8 cellular contexts compared by ENCODE assay signal in the genomic region with DNA sequence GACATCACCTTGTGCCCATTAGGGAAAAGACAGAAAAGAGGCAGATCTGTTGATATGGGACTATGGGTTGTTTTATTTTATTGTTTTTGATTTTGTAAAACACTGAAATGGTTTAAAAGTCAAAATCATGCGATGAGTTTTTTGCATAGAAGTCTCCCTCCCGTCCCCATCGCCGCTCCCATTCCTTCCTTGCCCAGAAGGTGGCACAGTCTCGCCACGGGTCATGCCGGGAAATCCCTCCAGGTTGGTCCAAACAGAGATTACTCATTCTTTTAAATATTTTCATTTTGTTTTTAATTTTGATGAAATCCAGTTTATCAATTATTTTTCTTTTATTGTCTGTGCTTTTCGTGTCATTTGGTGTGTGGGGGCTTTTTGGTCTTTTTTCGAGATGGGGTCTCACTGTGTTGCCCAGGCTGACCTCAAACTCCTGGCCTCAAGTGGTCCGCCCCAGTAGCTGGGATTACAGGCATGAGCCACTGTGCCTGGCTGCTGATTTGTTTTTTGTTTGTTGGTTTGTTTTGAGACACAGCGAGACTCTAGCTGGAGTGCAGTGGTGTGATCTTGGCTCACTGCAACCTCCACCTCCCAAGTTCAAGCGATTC. TPM values are rescaled to one million over a fixed set of nuclear protein-coding genes. Genes with fewer than 3 reads are reported as not detected.
A peak's percentile ranks its signal among the peaks of the same experiment; 100 is the strongest.
DNase-seq lines count a peak whose midpoint lies in the region; ATAC-seq, FAIRE-seq and TF ChIP-seq lines count a peak whose summit lies in the region.

No MANE protein-coding gene starts in this region.

- FAIRE-seq in TTC549 (lab: Jason Lieb, UNC): peak; percentile 84

- DNase-seq in DMS 273 (lab: John Stamatoyannopoulos, UW; ENCODE audit: unreplicated experiment): peak; percentile 76
- no peak for DNase-seq in DMS 273 treated with DMSO at 0.1 percent for 48 hours (lab: John Stamatoyannopoulos, UW)
- no peak for DNase-seq in HFF-Myc (ENCODE audit: extremely low read depth, low read depth)
- DNase-seq in fibroblast of villous mesenchyme (ENCODE audit: low read depth): peak; percentile 71
- DNase-seq in renal cortical epithelial cell (ENCODE audit: low read depth): peak; percentile 38

- ATAC-seq in HG02610 (IDR thresholded peaks at IDR 0.05; ENCODE audit: unreplicated experiment) (no peak), GM19023 (IDR thresholded peaks at IDR 0.05; ENCODE audit: unreplicated experiment) (no peak)

- TF ChIP-seq CTCF in HFF-Myc (IDR thresholded peaks at IDR 0.05; ENCODE audit: low read depth, low read length, missing control alignments): peak; percentile 88
- peak; percentile 90 for TF ChIP-seq CTCF in fibroblast of villous mesenchyme (IDR thresholded peaks at IDR 0.05; ENCODE audit: insufficient read depth, low read depth, low read length)

- no peak overlapping the region for H3K4me3 ChIP-seq in HFF-Myc (replicated peaks; ENCODE audit: low read depth, low read length)
- H3K4me3 ChIP-seq in fibroblast of villous mesenchyme (ENCODE audit: low read depth, low read length): no peak overlapping the region

RNA-seq across cellular contexts. Expression of a gene that starts 9.2 kb away (rescaled TPM):
- total RNA-seq in fibroblast of villous mesenchyme (24.8 and 29.8 TPM in 2 replicates), renal cortical epithelial cell (24.0 and 33.2 TPM in 2 replicates)

RNA-seq across cellular contexts. Expression of a gene that starts 26.8 kb away (rescaled TPM):
- total RNA-seq in fibroblast of villous mesenchyme (131 and 143 TPM in 2 replicates), renal cortical epithelial cell (115 and 223 TPM in 2 replicates)

RNA-seq across cellular contexts. Expression of a gene that starts 36.3 kb away (rescaled TPM):
- total RNA-seq in fibroblast of villous mesenchyme (28.9 and 49.9 TPM in 2 replicates), renal cortical epithelial cell (108 and 190 TPM in 2 replicates)

RNA-seq across cellular contexts. Expression of a gene that starts 47.8 kb away (rescaled TPM):
- total RNA-seq in fibroblast of villous mesenchyme: under 0.01 TPM in 1 of 2 replicates, not detected in the other
- not detected in 2 replicates for total RNA-seq in renal cortical epithelial cell

Comparison
In these comparisons a context has a peak if more than half of its experiments do, and no peak if none do; other contexts are left out.
1. DNase-seq: peak in DMS 273 (single experiment), fibroblast of villous mesenchyme (single experiment) and renal cortical epithelial cell (single experiment); none in DMS 273 treated with DMSO at 0.1 percent for 48 hours (single experiment) and HFF-Myc (single experiment).